ENCODE assay signal across 1 cellular context in genomic region chr12:123145211-123145610, GRCh38.
A peak's percentile ranks its signal among the peaks of the same experiment; 100 is the strongest.
TF ChIP-seq lines count a peak whose summit lies in the region.

No MANE protein-coding gene starts in this region.

TF ChIP-seq in K562, 482 proteins besides CTCF, POLR2A, EP300 and RAD21 (continued from another document):
- no peak for TF ChIP-seq CBX2 (IDR thresholded peaks at IDR 0.05; ENCODE audit: insufficient read depth, low read length, poor library complexity, severe bottlenecking)
- no peak for TF ChIP-seq NR2C1 (IDR thresholded peaks at IDR 0.05)
- TF ChIP-seq NR2C1 (tag; IDR thresholded peaks at IDR 0.05): peak; percentile 21; the same call in 1 of the 2 replicates
- TF ChIP-seq NR1H2 (CRISPR knock-in tag; IDR thresholded peaks at IDR 0.05): no peak
- peak; percentile 39 for TF ChIP-seq CBFA2T3 (IDR thresholded peaks at IDR 0.05)
- no peak for TF ChIP-seq CSDE1 (IDR thresholded peaks at IDR 0.05)
- TF ChIP-seq RBBP5 (IDR thresholded peaks at IDR 0.05; ENCODE audit: borderline replicate concordance, insufficient read depth, low read length, poor library complexity, severe bottlenecking): no peak
- TF ChIP-seq DEAF1 (CRISPR knock-in tag; IDR thresholded peaks at IDR 0.05): no peak
- TF ChIP-seq PHF8 (IDR thresholded peaks at IDR 0.05; ENCODE audit: borderline replicate concordance, low read length): no peak
- no peak for TF ChIP-seq ZNF217 (CRISPR knock-in tag; IDR thresholded peaks at IDR 0.05)
